Comparison of ENCODE assay signal across 1 cellular context in genomic region chr1:8022395-8023286, GRCh38.
TF ChIP-seq lines count a peak whose summit lies in the region.

No MANE protein-coding gene starts in this region.

TF ChIP-seq in IMR-90, 13 proteins besides CTCF, POLR2A, EP300 and RAD21:
- TF ChIP-seq, protein P1, sequence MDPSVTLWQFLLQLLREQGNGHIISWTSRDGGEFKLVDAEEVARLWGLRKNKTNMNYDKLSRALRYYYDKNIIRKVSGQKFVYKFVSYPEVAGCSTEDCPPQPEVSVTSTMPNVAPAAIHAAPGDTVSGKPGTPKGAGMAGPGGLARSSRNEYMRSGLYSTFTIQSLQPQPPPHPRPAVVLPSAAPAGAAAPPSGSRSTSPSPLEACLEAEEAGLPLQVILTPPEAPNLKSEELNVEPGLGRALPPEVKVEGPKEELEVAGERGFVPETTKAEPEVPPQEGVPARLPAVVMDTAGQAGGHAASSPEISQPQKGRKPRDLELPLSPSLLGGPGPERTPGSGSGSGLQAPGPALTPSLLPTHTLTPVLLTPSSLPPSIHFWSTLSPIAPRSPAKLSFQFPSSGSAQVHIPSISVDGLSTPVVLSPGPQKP (IDR thresholded peaks at IDR 0.05; ENCODE audit: borderline replicate concordance, low read depth, low read length), result no peak
- TF ChIP-seq SMC3 (IDR thresholded peaks at IDR 0.05; ENCODE audit: low read depth, low read length), result no peak
- TF ChIP-seq MAZ (IDR thresholded peaks at IDR 0.05; ENCODE audit: borderline replicate concordance, low read depth, low read length), result no peak
- TF ChIP-seq CHD1 (IDR thresholded peaks at IDR 0.05; ENCODE audit: low read depth, low read length), result no peak; the same call in 1 of the 2 replicates
- no peak for TF ChIP-seq NFE2L2 (IDR thresholded peaks at IDR 0.05; ENCODE audit: low read depth, low read length)
- TF ChIP-seq MAFK (IDR thresholded peaks at IDR 0.05; ENCODE audit: low read depth, low read length), result no peak
- no peak for TF ChIP-seq BHLHE40 (IDR thresholded peaks at IDR 0.05; ENCODE audit: low read depth, low read length)
- TF ChIP-seq USF2 (IDR thresholded peaks at IDR 0.05; ENCODE audit: low read depth, low read length), result no peak
- no peak for TF ChIP-seq MXI1 (IDR thresholded peaks at IDR 0.05; ENCODE audit: borderline replicate concordance, low read depth, low read length)
- TF ChIP-seq RFX5 (IDR thresholded peaks at IDR 0.05; ENCODE audit: low read depth, low read length), result no peak
- TF ChIP-seq FOS (IDR thresholded peaks at IDR 0.05; ENCODE audit: low read depth, low read length), result no peak
- TF ChIP-seq RCOR1 (IDR thresholded peaks at IDR 0.05; ENCODE audit: insufficient replicate concordance, low read length), result no peak
- TF ChIP-seq CEBPB (IDR thresholded peaks at IDR 0.05; ENCODE audit: low read depth, low read length), result no peak
TF ChIP-seq in IMR-90: peak in this region for 0.
